In the genomic region with DNA sequence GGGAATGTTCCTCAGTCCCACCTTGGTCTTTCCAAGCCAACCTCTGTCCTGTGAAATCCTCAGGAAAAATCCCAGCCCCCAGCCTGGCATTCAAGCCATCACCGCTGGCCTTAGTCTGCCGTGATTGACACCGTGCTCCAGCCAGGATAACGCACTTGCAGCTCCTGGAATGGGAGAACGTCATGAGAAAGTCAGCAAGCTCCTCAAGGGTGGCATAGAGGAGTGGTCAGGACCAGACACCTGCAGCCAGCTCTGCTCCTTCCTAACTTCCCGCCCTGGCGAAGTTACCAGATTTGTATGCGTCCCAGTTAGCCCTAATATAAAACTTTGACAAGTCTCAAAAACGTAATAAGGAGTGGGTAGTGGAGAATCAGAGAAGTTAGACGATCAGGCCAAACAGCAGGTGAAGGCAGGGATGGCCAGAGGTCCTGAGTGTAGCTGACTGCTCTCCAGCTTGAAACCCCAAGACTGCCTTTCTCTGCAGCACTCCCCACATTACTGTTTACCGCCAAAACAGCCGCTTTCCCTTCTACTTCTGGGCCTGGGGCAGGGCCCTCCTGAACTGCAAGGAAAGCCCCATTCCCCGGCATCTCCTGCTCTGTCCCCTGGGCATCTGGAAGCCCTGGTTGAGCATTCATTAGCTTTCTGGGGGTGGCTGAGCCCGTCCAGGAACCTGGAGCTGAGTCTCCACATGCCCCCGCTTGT, we compare ENCODE assay signal across 1 cellular context.
A peak's percentile ranks its signal among the peaks of the same experiment; 100 is the strongest.
TF ChIP-seq lines count a peak whose summit lies in the region.

No MANE protein-coding gene starts in this region.

TF ChIP-seq in K562, 482 proteins besides CTCF, POLR2A, EP300 and RAD21:
- TF ChIP-seq, protein P1, sequence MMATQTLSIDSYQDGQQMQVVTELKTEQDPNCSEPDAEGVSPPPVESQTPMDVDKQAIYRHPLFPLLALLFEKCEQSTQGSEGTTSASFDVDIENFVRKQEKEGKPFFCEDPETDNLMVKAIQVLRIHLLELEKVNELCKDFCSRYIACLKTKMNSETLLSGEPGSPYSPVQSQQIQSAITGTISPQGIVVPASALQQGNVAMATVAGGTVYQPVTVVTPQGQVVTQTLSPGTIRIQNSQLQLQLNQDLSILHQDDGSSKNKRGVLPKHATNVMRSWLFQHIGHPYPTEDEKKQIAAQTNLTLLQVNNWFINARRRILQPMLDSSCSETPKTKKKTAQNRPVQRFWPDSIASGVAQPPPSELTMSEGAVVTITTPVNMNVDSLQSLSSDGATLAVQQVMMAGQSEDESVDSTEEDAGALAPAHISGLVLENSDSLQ (IDR thresholded peaks at IDR 0.05): peak; percentile 29; the same call in 1 of the 2 replicates
- TF ChIP-seq KLF10 (CRISPR knock-in tag; IDR thresholded peaks at IDR 0.05) (no peak), PRPF4 (IDR thresholded peaks at IDR 0.05; ENCODE audit: insufficient read depth, low read depth, low read length, poor library complexity, severe bottlenecking) (no peak)
